10 cellular contexts compared by ENCODE assay signal in genomic region chr19:10552596-10553053, GRCh38. TPM values are rescaled to one million over a fixed set of nuclear protein-coding genes. Genes with fewer than 3 reads are reported as not detected.
A peak's percentile ranks its signal among the peaks of the same experiment; 100 is the strongest.
DNase-seq lines count a peak whose midpoint lies in the region; ATAC-seq and TF ChIP-seq lines count a peak whose summit lies in the region.
"Had no signal": no experiment of that assay in that cellular context is flagged by ENCODE, and none has a peak within 500 bp of the region (broad histone marks: within the 10 kb centered on the region; RNA-seq: fewer than 3 reads in every experiment).

No MANE protein-coding gene starts in this region.

- H3K9me3 Mint-ChIP-seq in endodermal cell: no peaks in the 10 kb centered on the region

- no peaks in the 10 kb centered on the region for H3K27me3 Mint-ChIP-seq in endodermal cell (ENCODE audit: insufficient read depth)

- no peak overlapping the region for H3K4me3 Mint-ChIP-seq in endodermal cell

- no peak for TF ChIP-seq CTCF in Panc1 (IDR thresholded peaks at IDR 0.05)
- no peak for TF ChIP-seq CTCF in endodermal cell (conservative IDR thresholded peaks at IDR 0.05)

- no peaks in the 10 kb centered on the region for H3K4me1 Mint-ChIP-seq in endodermal cell

- H3K27ac ChIP-seq in Panc1 (ENCODE audit: low read length) (no peak overlapping the region), endodermal cell (ENCODE audit: low read depth, low read length) (no peak overlapping the region), thymus (ENCODE audit: low read depth) (peak overlapping the region; percentile 81)

- no peak overlapping the region for H3K9ac ChIP-seq in endodermal cell (ENCODE audit: extremely low read depth, low read length, poor library complexity, severe bottlenecking)

- WGBS in endodermal cell (ENCODE audit: insufficient coverage in 1 of 2, insufficient read length in 1 of 2), 2 experiments: 92 to 96% methylated on average over 4 to 11 of the region's 11 CpGs
- 74% methylated on average over 11 of the region's 11 CpGs for WGBS in thymus

- CTCF ChIA-PET in Panc1 (lab: Charles Lee): interaction anchor here (0.8 kb wide), 1 partner anchor 69 kb away, joined by 4 read pairs; no protein-coding TSS in a partner anchor

- no peaks in the 10 kb centered on the region for H3K9me3 ChIP-seq in Panc1 (ENCODE audit: control insufficient read depth, insufficient read depth, low read depth, low read length)
- no peaks in the 10 kb centered on the region for H3K9me3 ChIP-seq in endodermal cell (ENCODE audit: control insufficient read depth, low read length)
- H3K9me3 ChIP-seq in thymus (ENCODE audit: control insufficient read depth): no peaks in the 10 kb centered on the region

- H3K4me1 ChIP-seq in Panc1 (ENCODE audit: control insufficient read depth, insufficient read depth, low read length) (no peaks in the 10 kb centered on the region), endodermal cell (ENCODE audit: control insufficient read depth, insufficient read depth, low read length) (no peaks in the 10 kb centered on the region), thymus (ENCODE audit: control insufficient read depth, insufficient read depth, low read length) (peaks cover 43% of the 10 kb centered on the region)

- no peaks in the 10 kb centered on the region for H3K36me3 ChIP-seq in Panc1 (ENCODE audit: control insufficient read depth, insufficient read depth, low read length)
- H3K36me3 ChIP-seq in endodermal cell (ENCODE audit: control insufficient read depth, insufficient read depth, low read length): peaks cover 63% of the 10 kb centered on the region
- H3K36me3 ChIP-seq in thymus (ENCODE audit: control insufficient read depth, insufficient read depth): peaks cover 83% of the 10 kb centered on the region

- H3K4me3 ChIP-seq in Panc1 (ENCODE audit: low read depth in 2 of 2, low read length in 2 of 2) (no peak overlapping the region), endodermal cell (ENCODE audit: low read length) (no peak overlapping the region), thymus (ENCODE audit: low read length) (no peak overlapping the region)

- no peaks in the 10 kb centered on the region for H3K27me3 ChIP-seq in Panc1 (ENCODE audit: control insufficient read depth, insufficient read depth, low read length)
- H3K27me3 ChIP-seq in endodermal cell (ENCODE audit: control insufficient read depth, insufficient read depth, low read length, poor library complexity, severe bottlenecking): no peaks in the 10 kb centered on the region
- H3K27me3 ChIP-seq in thymus (ENCODE audit: control insufficient read depth, insufficient read depth): no peaks in the 10 kb centered on the region

- in situ Hi-C loops in Panc1 (cut with HindIII; ENCODE audit: low pct_unique_long_range_greater_than_20kb, low sequenced_read_pairs): no loop called here

- ATAC-seq in Right ventricle myocardium inferior (peak; percentile 15), Panc1 (peak; percentile 83), GM21515 (IDR thresholded peaks at IDR 0.05; ENCODE audit: unreplicated experiment) (no peak), HG02981 (IDR thresholded peaks at IDR 0.05; ENCODE audit: unreplicated experiment) (no peak)

- intact Hi-C loops in Right ventricle myocardium inferior (cut with DNase I) (no loop called here), cardiac septum (cut with DNase I) (no loop called here), Panc1 (cut with micrococcal nuclease; ENCODE audit: unreplicated experiment) (no loop called here)

- no peak for DNase-seq in Right ventricle myocardium inferior (ENCODE audit: missing footprints)
- DNase-seq in cardiac septum (ENCODE audit: low spot score): no peak
- no peak for DNase-seq in Panc1 (ENCODE audit: low read depth, low spot score)
- DNase-seq in endodermal cell: peak; percentile 91
- no peak for DNase-seq in NCI-H2107 (lab: John Stamatoyannopoulos, UW)
- DNase-seq: left cardiac atrium had no signal

- POLR2A ChIA-PET in Panc1 (lab: Charles Lee): interaction anchor here (0.6 kb wide), 1 partner anchor 105 kb away, joined by 3 read pairs; no protein-coding TSS in a partner anchor

- no peak overlapping the region for H3K27ac Mint-ChIP-seq in endodermal cell

- peaks cover 69% of the 10 kb centered on the region for H3K36me3 Mint-ChIP-seq in endodermal cell (ENCODE audit: low read depth)

- BruUV-seq in Panc1 (replicated peaks; lab: Mats Ljungman, UMichigan): no TSS peak

RNA-seq across cellular contexts. Expression of gene ATG4D, which starts 8.9 kb away (rescaled TPM):
- total RNA-seq in Right ventricle myocardium inferior: 47.6 TPM
- 47.6 TPM for total RNA-seq in cardiac septum
- 28.0 TPM for total RNA-seq in Panc1 (2021; ENCODE audit: unreplicated experiment)
- 38.6 TPM for polyA plus RNA-seq in Panc1 (2012; ENCODE audit: insufficient read length)
- 10 to 100 TPM; 37.9 to 44.8 TPM for total RNA-seq in endodermal cell
- 30.8 TPM for polyA plus RNA-seq in endodermal cell (2013, experiment 1 of 2)
- 29.5 TPM for polyA plus RNA-seq in endodermal cell (2013, experiment 2 of 2)
- 54.0 TPM for polyA plus RNA-seq in thymus

RNA-seq across cellular contexts. Expression of gene KRI1, which starts 13.2 kb away (rescaled TPM):
- total RNA-seq in Right ventricle myocardium inferior (10.8 TPM), cardiac septum (10.8 TPM), Panc1 (2021; ENCODE audit: unreplicated experiment) (34.5 TPM), endodermal cell (10 to 100 TPM; 45.2 to 47.7 TPM)
- polyA plus RNA-seq in Panc1 (2012; ENCODE audit: insufficient read length): 48.0 TPM
- 29.4 TPM for polyA plus RNA-seq in endodermal cell (2013, experiment 1 of 2)
- polyA plus RNA-seq in endodermal cell (2013, experiment 2 of 2): 27.3 TPM
- polyA plus RNA-seq in thymus: 77.5 TPM

RNA-seq across cellular contexts. Expression of gene CDKN2D, which starts 16.2 kb away (rescaled TPM):
- total RNA-seq in Right ventricle myocardium inferior (9.9 TPM), cardiac septum (14.9 TPM), Panc1 (2021; ENCODE audit: unreplicated experiment) (7.3 TPM), endodermal cell (1 to 10 TPM; 3.5 to 4.6 TPM)
- 7.3 TPM for polyA plus RNA-seq in Panc1 (2012; ENCODE audit: insufficient read length)
- 20.0 TPM for polyA plus RNA-seq in endodermal cell (2013, experiment 1 of 2)
- polyA plus RNA-seq in endodermal cell (2013, experiment 2 of 2): 18.2 TPM
- polyA plus RNA-seq in thymus: 42.3 TPM

RNA-seq across cellular contexts. Expression of gene AP1M2, which starts 34.5 kb away (rescaled TPM):
- total RNA-seq in Right ventricle myocardium inferior: not detected
- total RNA-seq in cardiac septum: not detected
- 10.1 TPM for total RNA-seq in Panc1 (2021; ENCODE audit: unreplicated experiment)
- 7.0 TPM for polyA plus RNA-seq in Panc1 (2012; ENCODE audit: insufficient read length)
- 100 to 1,000 TPM; 132 to 146 TPM for total RNA-seq in endodermal cell
- 4.8 TPM for polyA plus RNA-seq in endodermal cell (2013, experiment 1 of 2)
- 4.2 TPM for polyA plus RNA-seq in endodermal cell (2013, experiment 2 of 2)
- 20.7 TPM for polyA plus RNA-seq in thymus
- total RNA-seq: LHCN-M2 had no signal

RNA-seq across cellular contexts. Expression of gene S1PR5, which starts 35.4 kb away (rescaled TPM):
- 0.27 TPM for total RNA-seq in Right ventricle myocardium inferior
- 0.75 TPM for total RNA-seq in cardiac septum
- 3.4 TPM for total RNA-seq in Panc1 (2021; ENCODE audit: unreplicated experiment)
- 3.9 TPM for polyA plus RNA-seq in Panc1 (2012; ENCODE audit: insufficient read length)
- total RNA-seq in endodermal cell: 1 to 10 TPM; 1.2 to 5.1 TPM
- polyA plus RNA-seq in endodermal cell (2013, experiment 1 of 2): 1.6 TPM
- polyA plus RNA-seq in endodermal cell (2013, experiment 2 of 2): 1.6 TPM
- polyA plus RNA-seq in thymus: 4.2 TPM
- total RNA-seq: LHCN-M2 had no signal

Comparison
In these comparisons a context has a peak if more than half of its experiments do, and no peak if none do; other contexts are left out.
1. ATAC-seq: peak in Right ventricle myocardium inferior (single experiment) and Panc1 (single experiment); none in GM21515 (single experiment) and HG02981 (single experiment).